Comparison of ENCODE assay signal across 1 cellular context in genomic region chr3:184289426-184289938, GRCh38.
TF ChIP-seq lines count a peak whose summit lies in the region.

No MANE protein-coding gene starts in this region.

TF ChIP-seq in IMR-90, 13 proteins besides CTCF, POLR2A, EP300 and RAD21:
- TF ChIP-seq SMC3 (IDR thresholded peaks at IDR 0.05; ENCODE audit: low read depth, low read length) (peak; percentile 50), BHLHE40 (IDR thresholded peaks at IDR 0.05; ENCODE audit: low read depth, low read length) (no peak)
